In the genomic region with DNA sequence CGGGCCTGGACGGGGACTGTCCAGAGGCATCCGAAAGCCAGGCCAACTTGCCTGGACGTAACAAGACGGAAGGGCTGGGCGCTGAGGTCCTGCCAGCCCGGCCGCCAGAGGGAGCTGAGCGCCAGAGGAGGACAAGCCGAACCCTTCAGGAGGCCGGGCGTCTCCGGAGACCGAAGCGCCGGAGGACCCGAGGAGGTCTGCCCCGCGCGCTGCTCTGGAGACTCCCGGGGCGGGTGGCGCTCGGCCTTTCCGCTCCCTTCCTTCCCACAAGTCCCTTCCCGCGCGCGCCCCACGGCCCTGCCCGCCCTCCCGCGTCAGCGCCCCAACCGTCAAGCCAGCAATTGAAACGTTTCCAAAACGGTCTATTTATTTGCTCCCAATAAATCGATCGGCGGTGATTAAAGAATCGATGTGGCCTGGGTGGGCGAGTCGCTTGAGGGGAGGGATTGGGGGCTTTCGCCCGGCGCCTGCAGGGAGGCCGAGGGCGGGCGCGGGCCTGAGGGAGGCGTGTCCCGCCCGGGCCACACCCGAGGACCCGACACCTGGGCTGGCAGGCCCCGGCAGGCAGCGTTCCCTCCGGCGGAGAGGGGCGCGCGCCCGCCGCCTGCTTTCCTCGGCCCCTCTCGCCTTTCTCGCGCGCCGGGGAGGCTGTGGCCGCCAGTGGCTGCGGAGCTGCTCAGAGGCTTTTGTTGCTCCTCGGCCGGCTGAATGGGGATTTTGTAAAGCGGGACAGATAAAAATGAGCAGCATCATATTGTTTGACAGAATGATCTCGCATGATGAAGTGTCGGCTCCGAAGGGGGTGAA, we compare ENCODE assay signal across 9 cellular contexts. TPM values are rescaled to one million over a fixed set of nuclear protein-coding genes. Genes with fewer than 3 reads are reported as not detected.
DNase-seq lines count a peak whose midpoint lies in the region; ATAC-seq, FAIRE-seq and TF ChIP-seq lines count a peak whose summit lies in the region.
"Had no signal": no experiment of that assay in that cellular context is flagged by ENCODE, and none has a peak within 500 bp of the region (broad histone marks: within the 10 kb centered on the region; RNA-seq: fewer than 3 reads in every experiment).

No MANE protein-coding gene starts in this region.

- POLR2A ChIA-PET in activated CD8-positive, alpha-beta T cell treated with anti-CD3 and anti-CD28 coated beads for 36 hours (lab: Charles Lee), result interaction anchor here (1.8 kb wide), 1 partner anchor 13 kb away, joined by 5 read pairs; no protein-coding TSS in a partner anchor

- peaks cover 49 to 61% (median 59%) of the 10 kb centered on the region in 11 experiments for H3K9me3 ChIP-seq in BLaER1 treated with 17β-estradiol and CSF1 and Interleukin-3, amounts not matched to agents 10 nM and 100 nM (replicated peaks in 1 of 11)

- CTCF ChIA-PET in activated CD8-positive, alpha-beta T cell treated with anti-CD3 and anti-CD28 coated beads for 36 hours (lab: Charles Lee), result interaction anchor here (1.4 to 6.3 kb wide), 4 partner anchors 10 to 125 kb away, joined by 3 to 39 read pairs (median 16); no protein-coding TSS in a partner anchor

- TF ChIP-seq CTCF in activated CD8-positive, alpha-beta T cell treated with anti-CD3 and anti-CD28 coated beads for 36 hours (IDR thresholded peaks at IDR 0.05), result peak; percentile 50
- peak; percentile 42 for TF ChIP-seq CTCF in fibroblast of pulmonary artery (IDR thresholded peaks at IDR 0.05; ENCODE audit: low read length, missing control alignments)
- peak; percentile 79 for TF ChIP-seq CTCF in neural crest cell (conservative IDR thresholded peaks at IDR 0.05)

- H3K9me3 Mint-ChIP-seq in activated CD8-positive, alpha-beta T cell treated with anti-CD3 and anti-CD28 coated beads for 36 hours, result peaks cover 4% of the 10 kb centered on the region
- no peaks in the 10 kb centered on the region for H3K9me3 Mint-ChIP-seq in neural crest cell

- peaks cover 30% of the 10 kb centered on the region for H3K4me1 Mint-ChIP-seq in activated CD8-positive, alpha-beta T cell treated with anti-CD3 and anti-CD28 coated beads for 36 hours (ENCODE audit: low read depth)
- peaks cover 47% of the 10 kb centered on the region for H3K4me1 Mint-ChIP-seq in neural crest cell

- peak overlapping the region; percentile 65 to 83 (median 75) for H3K4me2 ChIP-seq in BLaER1 treated with 17β-estradiol and CSF1 and Interleukin-3, amounts not matched to agents 10 nM and 100 nM

- peak overlapping the region; percentile 60 for H3K4me3 Mint-ChIP-seq in activated CD8-positive, alpha-beta T cell treated with anti-CD3 and anti-CD28 coated beads for 36 hours
- peak overlapping the region; percentile 72 for H3K4me3 Mint-ChIP-seq in neural crest cell

- peak overlapping the region; percentile 45 to 69 (median 58) for H3K4me3 ChIP-seq in BLaER1 treated with 17β-estradiol and CSF1 and Interleukin-3, amounts not matched to agents 10 nM and 100 nM
- peak overlapping the region; percentile 14 for H3K4me3 ChIP-seq in fibroblast of pulmonary artery (replicated peaks; ENCODE audit: low read depth, low read length)

- H3K36me3 Mint-ChIP-seq in activated CD8-positive, alpha-beta T cell treated with anti-CD3 and anti-CD28 coated beads for 36 hours (ENCODE audit: low read depth), result peaks cover 15% of the 10 kb centered on the region
- H3K36me3 Mint-ChIP-seq in neural crest cell (ENCODE audit: low read depth), result peaks cover 4% of the 10 kb centered on the region

- intact Hi-C loops in activated CD8-positive, alpha-beta T cell treated with anti-CD3 and anti-CD28 coated beads for 36 hours (cut with micrococcal nuclease), result no loop called here

- peaks cover 0 to 19% (median 0%) of the 10 kb centered on the region in 11 experiments; a peak in 7 of 22 replicates for H4K20me1 ChIP-seq in BLaER1 treated with 17β-estradiol and CSF1 and Interleukin-3, amounts not matched to agents 10 nM and 100 nM

- no peaks in the 10 kb centered on the region for H3K36me3 ChIP-seq in BLaER1 treated with 17β-estradiol and CSF1 and Interleukin-3, amounts not matched to agents 10 nM and 100 nM

- peaks cover 68% of the 10 kb centered on the region for H3K27me3 Mint-ChIP-seq in activated CD8-positive, alpha-beta T cell treated with anti-CD3 and anti-CD28 coated beads for 36 hours
- peaks cover 88% of the 10 kb centered on the region for H3K27me3 Mint-ChIP-seq in neural crest cell (ENCODE audit: low read depth)

- DNase-seq in GM19239 (ENCODE audit: insufficient read length, low spot score), result peak; percentile 78
- peak; percentile 71 for DNase-seq in NCI-H460 (ENCODE audit: extremely low read depth, low read depth)
- DNase-seq in activated CD8-positive, alpha-beta T cell treated with anti-CD3 and anti-CD28 coated beads for 36 hours, result peak; percentile 76
- peak; percentile 66 for DNase-seq in fibroblast of pulmonary artery (ENCODE audit: low read depth)
- DNase-seq in neural crest cell (ENCODE audit: low read depth, low spot score), result peak; percentile 67
- no peak for DNase-seq in occipital lobe (lab: John Stamatoyannopoulos, UW)

- H3K4me1 ChIP-seq in BLaER1 treated with 17β-estradiol and CSF1 and Interleukin-3, amounts not matched to agents 10 nM and 100 nM, result peaks cover 0 to 20% (median 4%) of the 10 kb centered on the region in 10 experiments; a peak in 6 of 20 replicates

- peak; percentile 35 for FAIRE-seq in GM19239 (lab: Jason Lieb, UNC)

- peak; percentile 60 for ATAC-seq in HG03378 (IDR thresholded peaks at IDR 0.05; ENCODE audit: unreplicated experiment)
- ATAC-seq in activated CD8-positive, alpha-beta T cell treated with anti-CD3 and anti-CD28 coated beads for 36 hours, result peak; percentile 86

- peaks cover 65 to 76% (median 71%) of the 10 kb centered on the region in 11 experiments for H3K27me3 ChIP-seq in BLaER1 treated with 17β-estradiol and CSF1 and Interleukin-3, amounts not matched to agents 10 nM and 100 nM

- H3K27ac ChIP-seq in BLaER1 treated with 17β-estradiol and CSF1 and Interleukin-3, amounts not matched to agents 10 nM and 100 nM, result no peak overlapping the region

- H3K9ac ChIP-seq in BLaER1 treated with 17β-estradiol and CSF1 and Interleukin-3, amounts not matched to agents 10 nM and 100 nM, result peak overlapping the region in 4 of 11 experiments; percentile 18 to 49 (median 34); a peak in 5 of 22 replicates

- no peak overlapping the region for H3K27ac Mint-ChIP-seq in activated CD8-positive, alpha-beta T cell treated with anti-CD3 and anti-CD28 coated beads for 36 hours
- no peak overlapping the region for H3K27ac Mint-ChIP-seq in neural crest cell (ENCODE audit: unreplicated experiment)

RNA-seq across cellular contexts. Expression of a gene that starts 5.2 kb away (rescaled TPM):
- total RNA-seq in NCI-H460 (2014; rRNA removed; shearing (Covaris generic)), result 0.89 and 1.2 TPM in 2 replicates
- polyA plus RNA-seq in NCI-H460 (2014; cell fraction: nucleus; rRNA removed), result 0.26 and 2.2 TPM in 2 replicates
- not detected for total RNA-seq in activated CD8-positive, alpha-beta T cell treated with anti-CD3 and anti-CD28 coated beads for 36 hours
- total RNA-seq in neural crest cell (42.5 and 46.9 TPM in 2 replicates), occipital lobe (not detected)
- total RNA-seq: subcutaneous adipose tissue had no signal

RNA-seq across cellular contexts. Expression of a gene that starts 50.2 kb away (rescaled TPM):
- 18.9 and 20.2 TPM in 2 replicates for total RNA-seq in NCI-H460 (2014; rRNA removed; shearing (Covaris generic))
- polyA plus RNA-seq in NCI-H460 (2014; cell fraction: nucleus; rRNA removed), result 13.3 and 42.2 TPM in 2 replicates
- total RNA-seq in activated CD8-positive, alpha-beta T cell treated with anti-CD3 and anti-CD28 coated beads for 36 hours, result 10 to 100 TPM; 15.1 to 17.7 TPM
- total RNA-seq in neural crest cell, result 26.0 and 26.9 TPM in 2 replicates
- 73.3 TPM for total RNA-seq in occipital lobe

Comparison
In these comparisons a context has a peak if more than half of its experiments do, and no peak if none do; other contexts are left out.
1. RNA of a gene that starts 5.2 kb away (total RNA-seq): 42.5 to 46.9 TPM in neural crest cell; 0.89 to 1.2 TPM in NCI-H460, not detected in activated CD8-positive, alpha-beta T cell treated with anti-CD3 and anti-CD28 coated beads for 36 hours and not detected in occipital lobe (single experiment); every median in the first group is over 10 times any median in the second.
2. Peak in every context shown above with its lines, with median percentiles within 50 percentile points of each other: CTCF ChIP-seq.